Comparison of ENCODE assay signal across 25 cellular contexts in the genomic region with DNA sequence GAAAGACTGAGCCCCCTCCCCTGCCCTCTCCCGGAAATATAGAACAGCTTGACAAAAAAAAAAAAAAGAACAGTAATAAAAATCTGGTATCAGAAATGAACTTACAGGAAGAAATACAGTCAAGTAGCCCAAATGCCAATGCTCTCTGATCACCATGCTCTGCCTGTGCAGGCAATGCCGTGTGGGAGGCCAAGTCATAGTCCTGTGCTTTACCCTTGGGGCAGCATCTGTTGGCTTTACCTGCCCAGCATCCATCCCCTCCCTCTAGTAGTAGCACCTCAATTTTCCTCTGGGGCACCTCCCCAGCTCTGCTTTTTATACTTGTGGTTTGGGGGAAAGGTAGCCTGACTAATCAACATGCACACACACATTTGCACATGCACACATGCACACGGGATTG.
DNase-seq lines count a peak whose midpoint lies in the region; ATAC-seq and TF ChIP-seq lines count a peak whose summit lies in the region.
"Had no signal": no experiment of that assay in that cellular context is flagged by ENCODE, and none has a peak within 500 bp of the region (broad histone marks: within the 10 kb centered on the region; RNA-seq: fewer than 3 reads in every experiment).

No MANE protein-coding gene starts in this region.

- H3K9me3 ChIP-seq in HCT116 (ENCODE audit: control insufficient read depth in 1 of 2, insufficient read depth in 1 of 2, low read depth in 1 of 2, low read length in 2 of 2) (peaks cover 0 to 10% of the 10 kb centered on the region in 2 experiments; a peak in 1 of 4 replicates), HEK293 (ENCODE audit: control insufficient read depth, insufficient read depth, low read depth, low read length) (no peaks in the 10 kb centered on the region), Panc1 (ENCODE audit: control insufficient read depth, insufficient read depth, low read depth, low read length) (no peaks in the 10 kb centered on the region), osteoblast (ENCODE audit: low read depth, low read length) (peaks cover 5% of the 10 kb centered on the region), Karpas-422 (ENCODE audit: low read length) (no peaks in the 10 kb centered on the region)
- H3K9me3 ChIP-seq: BE2C had no signal

- intact Hi-C loops in HCT116 (cut with micrococcal nuclease) (no loop called here), Panc1 (cut with micrococcal nuclease; ENCODE audit: unreplicated experiment) (no loop called here)

- H3K36me3 ChIP-seq in HCT116 (ENCODE audit: control insufficient read depth in 1 of 2, insufficient read depth in 2 of 2, low read length in 2 of 2) = no peaks in the 10 kb centered on the region
- no peaks in the 10 kb centered on the region for H3K36me3 ChIP-seq in HEK293 (ENCODE audit: control insufficient read depth in 2 of 2, insufficient read depth in 1 of 2, low read length in 2 of 2)
- no peaks in the 10 kb centered on the region for H3K36me3 ChIP-seq in Panc1 (ENCODE audit: control insufficient read depth, insufficient read depth, low read length)
- no peaks in the 10 kb centered on the region for H3K36me3 ChIP-seq in osteoblast (ENCODE audit: insufficient read depth, low read length)
- no peaks in the 10 kb centered on the region for H3K36me3 ChIP-seq in Karpas-422 (ENCODE audit: insufficient read depth, low read length)
- H3K36me3 ChIP-seq: BE2C, BLaER1 had no signal

- H3K4me1 Mint-ChIP-seq in activated naive CD8-positive, alpha-beta T cell treated with anti-CD3 and anti-CD28 coated beads for 36 hours = no peaks in the 10 kb centered on the region
- H3K4me1 Mint-ChIP-seq: CD14-positive monocyte; CD4-positive, alpha-beta memory T cell; CD4-positive, CD25-positive, alpha-beta regulatory T cell; CD8-positive, alpha-beta memory T cell had no signal

- no peak overlapping the region for H3K4me3 ChIP-seq in HCT116 (replicated peaks in 1 of 2; ENCODE audit: low read depth in 1 of 2, low read length in 2 of 2)
- no peak overlapping the region for H3K4me3 ChIP-seq in HEK293 (ENCODE audit: low read depth, low read length)
- no peak overlapping the region for H3K4me3 ChIP-seq in Panc1 (ENCODE audit: low read depth in 2 of 2, low read length in 2 of 2)
- no peak overlapping the region for H3K4me3 ChIP-seq in osteoblast (ENCODE audit: insufficient read depth, low read length)
- H3K4me3 ChIP-seq in Karpas-422 (ENCODE audit: low read length) = no peak overlapping the region
- H3K4me3 ChIP-seq: BLaER1, GM12878 had no signal

- H3K9me3 Mint-ChIP-seq in activated naive CD8-positive, alpha-beta T cell treated with anti-CD3 and anti-CD28 coated beads for 36 hours = peaks cover 6% of the 10 kb centered on the region

- no peak overlapping the region for H3K9ac ChIP-seq in HCT116 (ENCODE audit: low read length)
- no peak overlapping the region for H3K9ac ChIP-seq in Karpas-422 (ENCODE audit: low read length)
- H3K9ac ChIP-seq: BLaER1 had no signal

- H3K79me2 ChIP-seq in HCT116 (ENCODE audit: insufficient read depth, low read length) = no peaks in the 10 kb centered on the region
- no peaks in the 10 kb centered on the region for H3K79me2 ChIP-seq in osteoblast (ENCODE audit: insufficient read depth, low read length)
- H3K79me2 ChIP-seq in Karpas-422 (ENCODE audit: low read length) = no peaks in the 10 kb centered on the region

- TF ChIP-seq RAD21 in HCT116 (IDR thresholded peaks at IDR 0.05; ENCODE audit: low read depth) = no peak

- H3K4me2 ChIP-seq in HCT116 (ENCODE audit: low read length) (no peak overlapping the region), osteoblast (ENCODE audit: insufficient read depth, low read length) (no peak overlapping the region), Karpas-422 (ENCODE audit: low read depth, low read length, poor library complexity, severe bottlenecking) (no peak overlapping the region)
- H3K4me2 ChIP-seq: BLaER1 had no signal

- DNase-seq in HCT116 (ENCODE audit: low read depth, low spot score) = no peak
- no peak for DNase-seq in Panc1 (ENCODE audit: low read depth, low spot score)
- peak; percentile 49 for DNase-seq in osteoblast (ENCODE audit: insufficient read length, low spot score, missing footprints)
- no peak for DNase-seq in Karpas-422
- no peak for DNase-seq in activated naive CD8-positive, alpha-beta T cell treated with anti-CD3 and anti-CD28 coated beads for 36 hours
- DNase-seq: 8988T; ACHN; BE2C; C1 segment of cervical spinal cord; CD4-positive, alpha-beta memory T cell; CD4-positive, CD25-positive, alpha-beta regulatory T cell; CD8-positive, alpha-beta memory T cell; COR-L47; DMS 273 treated with DMSO at 0.1 percent for 48 hours; DMS153; DMS53; DMS79; DND-41; EL; GDM1 had no signal

- TF ChIP-seq CTCF in HCT116 (IDR thresholded peaks at IDR 0.05 in 2 of 3, conservative IDR thresholded peaks at IDR 0.05 in 1 of 3; ENCODE audit: borderline replicate concordance in 1 of 3, insufficient read depth in 1 of 3, low read depth in 2 of 3, low read length in 2 of 3) (no peak), HEK293 (tag by site-specific recombination; IDR thresholded peaks at IDR 0.05) (no peak), Panc1 (IDR thresholded peaks at IDR 0.05) (no peak), osteoblast (IDR thresholded peaks at IDR 0.05; ENCODE audit: extremely low read depth, low read depth, low read length) (no peak)

- H2AFZ ChIP-seq in HCT116 (ENCODE audit: low read depth, low read length, poor library complexity, severe bottlenecking) = no peak overlapping the region
- H2AFZ ChIP-seq in osteoblast (ENCODE audit: low read length) = no peak overlapping the region
- H2AFZ ChIP-seq in Karpas-422 (ENCODE audit: low read length) = no peak overlapping the region

- H3K27ac Mint-ChIP-seq in activated naive CD8-positive, alpha-beta T cell treated with anti-CD3 and anti-CD28 coated beads for 36 hours = no peak overlapping the region
- H3K27ac Mint-ChIP-seq: CD14-positive monocyte; CD4-positive, alpha-beta memory T cell; CD4-positive, CD25-positive, alpha-beta regulatory T cell; CD8-positive, alpha-beta memory T cell had no signal

- H3K4me1 ChIP-seq in HCT116 (ENCODE audit: control insufficient read depth in 1 of 2, insufficient read depth in 2 of 2, low read length in 2 of 2) = peaks cover 6 to 14% of the 10 kb centered on the region in 2 experiments; a peak in 3 of 4 replicates
- no peaks in the 10 kb centered on the region for H3K4me1 ChIP-seq in HEK293 (ENCODE audit: control insufficient read depth, insufficient read depth, low read length)
- peaks cover 18% of the 10 kb centered on the region for H3K4me1 ChIP-seq in Panc1 (ENCODE audit: control insufficient read depth, insufficient read depth, low read length)
- H3K4me1 ChIP-seq in osteoblast (ENCODE audit: insufficient read depth, low read length) = no peaks in the 10 kb centered on the region
- no peaks in the 10 kb centered on the region for H3K4me1 ChIP-seq in Karpas-422 (ENCODE audit: low read length)

- no peak overlapping the region for H3K4me3 Mint-ChIP-seq in activated naive CD8-positive, alpha-beta T cell treated with anti-CD3 and anti-CD28 coated beads for 36 hours
- H3K4me3 Mint-ChIP-seq: CD14-positive monocyte; CD4-positive, alpha-beta memory T cell; CD4-positive, CD25-positive, alpha-beta regulatory T cell; CD8-positive, alpha-beta memory T cell had no signal

- POLR2A ChIA-PET in HCT116 (lab: Charles Lee) = interaction anchor here (0.8 kb wide), 1 partner anchor 103 kb away, joined by 3 read pairs; no protein-coding TSS in a partner anchor
- POLR2A ChIA-PET in HEK293 (lab: Yijun Ruan, JAX) = no interaction called here
- POLR2A ChIA-PET in Panc1 (lab: Charles Lee) = no interaction called here

- H3K9me2 ChIP-seq in HCT116 (ENCODE audit: insufficient read depth) (no peaks in the 10 kb centered on the region), Karpas-422 (replicated peaks; ENCODE audit: insufficient read depth, low read length) (no peaks in the 10 kb centered on the region)

- TF ChIP-seq POLR2A in HCT116 (IDR thresholded peaks at IDR 0.05; ENCODE audit: borderline replicate concordance, extremely low read depth, insufficient read depth, insufficient read length) = no peak

- BruUV-seq in HCT116 (replicated peaks; lab: Mats Ljungman, UMichigan) (no TSS peak), Panc1 (replicated peaks; lab: Mats Ljungman, UMichigan) (TSS peak; percentile 36)

- in situ Hi-C loops in Panc1 (cut with HindIII; ENCODE audit: low pct_unique_long_range_greater_than_20kb, low sequenced_read_pairs) = no loop called here

- H4K20me1 ChIP-seq in HCT116 (ENCODE audit: insufficient read depth) = no peaks in the 10 kb centered on the region
- H4K20me1 ChIP-seq in osteoblast (ENCODE audit: insufficient read depth, low read length) = no peaks in the 10 kb centered on the region
- no peaks in the 10 kb centered on the region for H4K20me1 ChIP-seq in Karpas-422 (ENCODE audit: insufficient read depth, low read depth, low read length)
- H4K20me1 ChIP-seq: BLaER1 had no signal

- no peaks in the 10 kb centered on the region for H3K36me3 Mint-ChIP-seq in activated naive CD8-positive, alpha-beta T cell treated with anti-CD3 and anti-CD28 coated beads for 36 hours
- H3K36me3 Mint-ChIP-seq: CD14-positive monocyte; CD4-positive, alpha-beta memory T cell; CD4-positive, CD25-positive, alpha-beta regulatory T cell had no signal

- H3K27ac ChIP-seq in HCT116 (ENCODE audit: low read depth, low read length) (no peak overlapping the region), HEK293 (ENCODE audit: extremely low read depth, low read depth, low read length) (no peak overlapping the region), Panc1 (ENCODE audit: low read length) (no peak overlapping the region), osteoblast (ENCODE audit: low read depth, low read length) (no peak overlapping the region), Karpas-422 (ENCODE audit: low read length) (no peak overlapping the region)
- H3K27ac ChIP-seq: BLaER1 had no signal

- RAD21 ChIA-PET in HCT116 (lab: Charles Lee; ENCODE audit: low non-redundant PET in 1 of 2, low total read pairs in 2 of 2, uncharacterized antibody in 2 of 2, unreplicated experiment in 2 of 2) = no interaction called here

- H3K27me3 Mint-ChIP-seq in activated naive CD8-positive, alpha-beta T cell treated with anti-CD3 and anti-CD28 coated beads for 36 hours = no peaks in the 10 kb centered on the region
- H3K27me3 Mint-ChIP-seq: CD4-positive, alpha-beta memory T cell; CD8-positive, alpha-beta memory T cell had no signal

- ATAC-seq in HCT116 = no peak
- ATAC-seq in Panc1 = no peak
- no peak for ATAC-seq in GM21576 (IDR thresholded peaks at IDR 0.05; ENCODE audit: unreplicated experiment)
- ATAC-seq: GM12878 had no signal

- H3K27me3 ChIP-seq in HCT116 (ENCODE audit: insufficient read depth, low read length) (no peaks in the 10 kb centered on the region), Panc1 (ENCODE audit: control insufficient read depth, insufficient read depth, low read length) (no peaks in the 10 kb centered on the region), osteoblast (ENCODE audit: insufficient read depth, low read length) (no peaks in the 10 kb centered on the region), Karpas-422 (ENCODE audit: low read length) (no peaks in the 10 kb centered on the region)
- H3K27me3 ChIP-seq: BE2C, BLaER1 had no signal

- CTCF ChIA-PET in HCT116 (lab: Charles Lee) = no interaction called here
- CTCF ChIA-PET in HEK293 (lab: Yijun Ruan, JAX) = interaction anchor here (1.2 kb wide), 1 partner anchor 93 kb away, joined by 3 read pairs; no protein-coding TSS in a partner anchor
- CTCF ChIA-PET in Panc1 (lab: Charles Lee) = no interaction called here

TF ChIP-seq in HEK293, 187 proteins besides CTCF, POLR2A, EP300 and RAD21 (continues in another document):
- no peak for TF ChIP-seq SP2 (tag by site-specific recombination; IDR thresholded peaks at IDR 0.05)
